In the genomic region with DNA sequence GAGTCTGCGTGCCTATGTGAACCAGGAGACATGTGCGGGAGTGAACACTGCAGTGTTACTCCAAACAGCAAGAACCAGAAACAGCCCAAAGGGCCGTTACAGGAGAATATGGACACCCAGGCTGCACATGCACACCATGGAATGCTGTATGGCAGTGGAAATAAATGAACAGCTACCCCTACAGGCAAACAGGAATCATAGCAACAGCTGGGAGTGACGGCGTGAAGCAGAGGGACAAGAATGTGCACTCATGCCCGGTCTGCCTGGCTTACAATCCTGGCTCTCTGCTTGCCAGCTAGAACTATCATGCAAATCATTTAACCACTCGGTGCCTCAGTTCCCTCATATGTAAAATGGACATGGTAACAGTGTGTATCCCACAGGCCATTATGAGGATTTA, we compare ENCODE assay signal across 9 cellular contexts. TPM values are rescaled to one million over a fixed set of nuclear protein-coding genes. Genes with fewer than 3 reads are reported as not detected.
A peak's percentile ranks its signal among the peaks of the same experiment; 100 is the strongest.
DNase-seq lines count a peak whose midpoint lies in the region; ATAC-seq, FAIRE-seq and TF ChIP-seq lines count a peak whose summit lies in the region.
"Had no signal": no experiment of that assay in that cellular context is flagged by ENCODE, and none has a peak within 500 bp of the region (broad histone marks: within the 10 kb centered on the region; RNA-seq: fewer than 3 reads in every experiment).

No MANE protein-coding gene starts in this region.

- peaks cover 10% of the 10 kb centered on the region for H3K36me3 Mint-ChIP-seq in activated T-helper 2 cell treated with anti-CD3 and anti-CD28 coated beads, Interferon-gamma antibody, Interleukin-2, Interleukin-4, amounts not matched to agents 10 μg/mL and 5 μg/mL and 100 μg/mL, durations not matched to agents 14 hours and 24 hours and 36 hours (ENCODE audit: low read depth)

- CTCF ChIA-PET in GM12878 (lab: Yijun Ruan, JAX), result no interaction called here

- H3K27ac Mint-ChIP-seq in activated T-helper 2 cell treated with anti-CD3 and anti-CD28 coated beads, Interferon-gamma antibody, Interleukin-2, Interleukin-4, amounts not matched to agents 10 μg/mL and 5 μg/mL and 100 μg/mL, durations not matched to agents 14 hours and 24 hours and 36 hours, result no peak overlapping the region

- peak; percentile 49; the same call in 2 of the 3 replicates for ATAC-seq in GM12878
- ATAC-seq in HG02678 (IDR thresholded peaks at IDR 0.05; ENCODE audit: unreplicated experiment), result no peak
- ATAC-seq in HG02981 (IDR thresholded peaks at IDR 0.05; ENCODE audit: unreplicated experiment), result no peak

- POLR2A ChIA-PET in GM12878 (lab: Charles Lee), result no interaction called here

- DNase-seq in ELF-1 (ENCODE audit: low read depth, low spot score), result peak; percentile 68
- peak; percentile 74 for DNase-seq in KBM-7
- no peak for DNase-seq in GM12878 (ENCODE audit: low read depth, low spot score)
- DNase-seq in kidney glomerular epithelial cell (lab: John Stamatoyannopoulos, UW), result peak; percentile 29
- no peak for DNase-seq in NCI-H2171 (lab: John Stamatoyannopoulos, UW)
- no peak for DNase-seq in activated T-helper 2 cell treated with anti-CD3 and anti-CD28 coated beads, Interferon-gamma antibody, Interleukin-2, Interleukin-4, amounts not matched to agents 10 μg/mL and 5 μg/mL and 100 μg/mL, durations not matched to agents 14 hours and 24 hours and 36 hours (ENCODE audit: low spot score)

- no peak overlapping the region for H3K4me2 ChIP-seq in GM12878 (ENCODE audit: control insufficient read depth, insufficient read depth)

- H3K36me3 ChIP-seq in GM12878 (ENCODE audit: control insufficient read depth in 2 of 2, insufficient read depth in 2 of 2, low read length in 1 of 2), result no peaks in the 10 kb centered on the region; a peak in 1 of 4 replicates

- TF ChIP-seq EP300 in GM12878 (IDR thresholded peaks at IDR 0.05; ENCODE audit: borderline replicate concordance in 1 of 2, control insufficient read depth in 1 of 2, low read depth in 2 of 2, low read length in 2 of 2), result no peak

- no peaks in the 10 kb centered on the region for H3K9me3 ChIP-seq in GM12878 (replicated peaks; ENCODE audit: control insufficient read depth, insufficient read depth, low read length)

- no peaks in the 10 kb centered on the region for H3K4me1 ChIP-seq in GM12878 (ENCODE audit: control insufficient read depth, insufficient read depth, low read length)

- no peak overlapping the region for H3K27ac ChIP-seq in GM12878 (ENCODE audit: control insufficient read depth, insufficient read depth)

- no peaks in the 10 kb centered on the region for H3K27me3 ChIP-seq in GM12878 (replicated peaks in 1 of 2; ENCODE audit: control insufficient read depth in 2 of 2, insufficient read depth in 2 of 2, low read length in 1 of 2)

- BruUV-seq in GM12878 (replicated peaks; lab: Mats Ljungman, UMichigan), result no TSS peak

- in situ Hi-C loops in KBM-7 (cut with MboI; ENCODE audit: low pct_unique_long_range_greater_than_20kb, low sequenced_read_pairs) (no loop called here), GM12878 (cut with MboI) (no loop called here)

- H3K79me2 ChIP-seq in GM12878 (ENCODE audit: control insufficient read depth, insufficient read depth, low read length), result no peaks in the 10 kb centered on the region

- no peaks in the 10 kb centered on the region for H3K9me3 Mint-ChIP-seq in activated T-helper 2 cell treated with anti-CD3 and anti-CD28 coated beads, Interferon-gamma antibody, Interleukin-2, Interleukin-4, amounts not matched to agents 10 μg/mL and 5 μg/mL and 100 μg/mL, durations not matched to agents 14 hours and 24 hours and 36 hours

- no peaks in the 10 kb centered on the region for H4K20me1 ChIP-seq in GM12878 (ENCODE audit: control insufficient read depth, insufficient read depth)

- WGBS in GM12878 (ENCODE audit: insufficient coverage, insufficient replicate concordance, low lambda C conversion rate, missing lambda C conversion rate), result 59% methylated on average over 7 of the region's 7 CpGs

- intact Hi-C loops in GM12878 (cut with micrococcal nuclease; ENCODE audit: unreplicated experiment), result no loop called here
- intact Hi-C loops in activated T-helper 2 cell treated with anti-CD3 and anti-CD28 coated beads, Interferon-gamma antibody, Interleukin-2, Interleukin-4, amounts not matched to agents 10 μg/mL and 5 μg/mL and 100 μg/mL, durations not matched to agents 14 hours and 24 hours and 36 hours (cut with micrococcal nuclease), result loop anchor here (10.0 kb wide), 1 partner anchor 58 kb away; the partner anchor contains the start of gene MAGIX

- peaks cover 2% of the 10 kb centered on the region for H3K4me1 Mint-ChIP-seq in activated T-helper 2 cell treated with anti-CD3 and anti-CD28 coated beads, Interferon-gamma antibody, Interleukin-2, Interleukin-4, amounts not matched to agents 10 μg/mL and 5 μg/mL and 100 μg/mL, durations not matched to agents 14 hours and 24 hours and 36 hours (ENCODE audit: low read depth)

- TF ChIP-seq RAD21 in GM12878 (IDR thresholded peaks at IDR 0.05; ENCODE audit: insufficient read depth, low read depth, low read length), result no peak

- H3K4me3 ChIP-seq in GM12878, result no peak overlapping the region

- TF ChIP-seq POLR2A in GM12878 (IDR thresholded peaks at IDR 0.05; ENCODE audit: low read depth, low read length), result no peak

- no peak for FAIRE-seq in GM12878 (lab: Jason Lieb, UNC)

- no peaks in the 10 kb centered on the region for H3K27me3 Mint-ChIP-seq in activated T-helper 2 cell treated with anti-CD3 and anti-CD28 coated beads, Interferon-gamma antibody, Interleukin-2, Interleukin-4, amounts not matched to agents 10 μg/mL and 5 μg/mL and 100 μg/mL, durations not matched to agents 14 hours and 24 hours and 36 hours (ENCODE audit: low read depth)
- H3K27me3 Mint-ChIP-seq: naive thymus-derived CD8-positive, alpha-beta T cell had no signal

- no peak overlapping the region for H3K9ac ChIP-seq in GM12878 (ENCODE audit: control insufficient read depth, insufficient read depth, low read length)

- SMC1A ChIA-PET in GM12878 (lab: Charles Lee; ENCODE audit: uncharacterized antibody, unreplicated experiment), result no interaction called here

- no peak overlapping the region for H3K4me3 Mint-ChIP-seq in activated T-helper 2 cell treated with anti-CD3 and anti-CD28 coated beads, Interferon-gamma antibody, Interleukin-2, Interleukin-4, amounts not matched to agents 10 μg/mL and 5 μg/mL and 100 μg/mL, durations not matched to agents 14 hours and 24 hours and 36 hours (ENCODE audit: low read depth)
- H3K4me3 Mint-ChIP-seq: naive thymus-derived CD8-positive, alpha-beta T cell had no signal

- RAD21 ChIA-PET in GM12878 (lab: Charles Lee; ENCODE audit: unreplicated experiment), result interaction anchor here (0.6 kb wide), 1 partner anchor 156 kb away, joined by 3 read pairs; no protein-coding TSS in a partner anchor

- TF ChIP-seq CTCF in GM12878 (IDR thresholded peaks at IDR 0.05 in 2 of 3, conservative IDR thresholded peaks at IDR 0.05 in 1 of 3; ENCODE audit: control insufficient read depth in 2 of 3, extremely low read depth in 1 of 3, insufficient read depth in 1 of 3, low read depth in 3 of 3, low read length in 3 of 3), result peak in 2 of 3 experiments; percentile 30 to 35; a peak in 3 of 6 replicates

- H2AFZ ChIP-seq in GM12878 (ENCODE audit: control insufficient read depth, low read depth, low read length), result no peak overlapping the region

RNA-seq across cellular contexts. Expression of gene GPKOW, which starts 16.6 kb away (rescaled TPM):
- total RNA-seq in GM12878 (2013; cell fraction: nucleolus; rRNA removed), result 5.6 and 5.9 TPM in 2 replicates
- total RNA-seq in GM12878 (2014; rRNA removed) (23.6 and 26.6 TPM in 2 replicates), GM12878 (2014; rRNA removed; fragmentation: Illumina TruSeq; extraction: Trizol) (15.7 and 16.5 TPM in 2 replicates), GM12878 (2021) (18.9 and 21.8 TPM in 2 replicates)
- polyA plus RNA-seq in GM12878 (2011; ENCODE audit: low read depth), result 7.0 TPM
- polyA plus RNA-seq in GM12878 (2011; rRNA removed) (20.1 and 25.5 TPM in 2 replicates), GM12878 (2014; fragmentation: Illumina TruSeq; extraction: Trizol) (13.9 and 20.6 TPM in 2 replicates), GM12878 (2014; fragmentation: Nextera tagmentation; extraction: Ambion mirVana) (1 to 10 TPM; 3.3 to 5.1 TPM), GM12878 (2014; rRNA removed) (23.0 and 25.0 TPM in 2 replicates), GM12878 (2016; fragmentation: Nextera tagmentation; extraction: Ambion mirVana) (10 to 100 TPM; 21.1 to 24.6 TPM)
- polyA plus RNA-seq in GM12878 (2011; cell fraction: cytosol; rRNA removed), result 25.0 and 30.5 TPM in 2 replicates
- 17.6 and 23.5 TPM in 2 replicates for polyA plus RNA-seq in GM12878 (2011; cell fraction: nucleus; rRNA removed)
- polyA plus RNA-seq in GM12878 (2012), result 13.8 and 14.5 TPM in 2 replicates
- 15.9 and 16.7 TPM in 2 replicates for polyA minus RNA-seq in GM12878 (2011; rRNA and poly(A)+ RNA removed)
- 7.1 and 8.9 TPM in 2 replicates for polyA minus RNA-seq in GM12878 (2011; cell fraction: cytosol; rRNA and poly(A)+ RNA removed)
- 3.5 and 6.1 TPM in 2 replicates for polyA minus RNA-seq in GM12878 (2011; cell fraction: nucleus; rRNA and poly(A)+ RNA removed)
- 25.8 and 26.3 TPM in 2 replicates for total RNA-seq in activated T-helper 2 cell treated with anti-CD3 and anti-CD28 coated beads, Interferon-gamma antibody, Interleukin-2, Interleukin-4, amounts not matched to agents 10 μg/mL and 5 μg/mL and 100 μg/mL, durations not matched to agents 14 hours and 24 hours and 36 hours

RNA-seq across cellular contexts. Expression of gene WDR45, which starts 27.2 kb away (rescaled TPM):
- total RNA-seq in GM12878 (2013; cell fraction: nucleolus; rRNA removed), result 51.2 and 54.7 TPM in 2 replicates
- total RNA-seq in GM12878 (2014; rRNA removed) (14.9 and 20.4 TPM in 2 replicates), GM12878 (2014; rRNA removed; fragmentation: Illumina TruSeq; extraction: Trizol) (12.5 and 12.7 TPM in 2 replicates), GM12878 (2021) (19.7 and 20.8 TPM in 2 replicates)
- polyA plus RNA-seq in GM12878 (2011; ENCODE audit: low read depth), result 64.5 TPM
- polyA plus RNA-seq in GM12878 (2011; rRNA removed) (18.2 and 29.8 TPM in 2 replicates), GM12878 (2014; fragmentation: Illumina TruSeq; extraction: Trizol) (18.6 and 19.7 TPM in 2 replicates), GM12878 (2014; fragmentation: Nextera tagmentation; extraction: Ambion mirVana) (10 to 100 TPM in 1 of 2 experiments, 1 to 10 TPM in 1; 5.9 to 10.3 TPM), GM12878 (2014; rRNA removed) (29.7 and 30.9 TPM in 2 replicates), GM12878 (2016; fragmentation: Nextera tagmentation; extraction: Ambion mirVana) (10 to 100 TPM; 22.1 to 25.4 TPM)
- 37.2 and 45.7 TPM in 2 replicates for polyA plus RNA-seq in GM12878 (2011; cell fraction: cytosol; rRNA removed)
- 141 and 162 TPM in 2 replicates for polyA plus RNA-seq in GM12878 (2011; cell fraction: nucleus; rRNA removed)
- polyA plus RNA-seq in GM12878 (2012), result 21.5 and 32.2 TPM in 2 replicates
- 37.1 and 54.6 TPM in 2 replicates for polyA minus RNA-seq in GM12878 (2011; rRNA and poly(A)+ RNA removed)
- polyA minus RNA-seq in GM12878 (2011; cell fraction: cytosol; rRNA and poly(A)+ RNA removed), result 9.1 and 13.9 TPM in 2 replicates
- 33.4 and 43.1 TPM in 2 replicates for polyA minus RNA-seq in GM12878 (2011; cell fraction: nucleus; rRNA and poly(A)+ RNA removed)
- total RNA-seq in activated T-helper 2 cell treated with anti-CD3 and anti-CD28 coated beads, Interferon-gamma antibody, Interleukin-2, Interleukin-4, amounts not matched to agents 10 μg/mL and 5 μg/mL and 100 μg/mL, durations not matched to agents 14 hours and 24 hours and 36 hours, result 37.9 and 43.5 TPM in 2 replicates

RNA-seq across cellular contexts. Expression of gene PRAF2, which starts 33.1 kb away (rescaled TPM):
- 2.0 and 2.4 TPM in 2 replicates for total RNA-seq in GM12878 (2013; cell fraction: nucleolus; rRNA removed)
- total RNA-seq in GM12878 (2014; rRNA removed), result 4.7 and 5.7 TPM in 2 replicates
- 2.0 and 2.6 TPM in 2 replicates for total RNA-seq in GM12878 (2014; rRNA removed; fragmentation: Illumina TruSeq; extraction: Trizol)
- total RNA-seq in GM12878 (2021), result 11.1 and 11.6 TPM in 2 replicates
- polyA plus RNA-seq in GM12878 (2011; ENCODE audit: low read depth), result 5.2 TPM
- polyA plus RNA-seq in GM12878 (2011; rRNA removed), result 0.49 and 0.80 TPM in 2 replicates
- polyA plus RNA-seq in GM12878 (2011; cell fraction: cytosol; rRNA removed), result 1.0 TPM in 2 replicates
- polyA plus RNA-seq in GM12878 (2011; cell fraction: nucleus; rRNA removed), result 4.9 and 6.0 TPM in 2 replicates
- 10.1 and 10.5 TPM in 2 replicates for polyA plus RNA-seq in GM12878 (2012)
- polyA plus RNA-seq in GM12878 (2014; fragmentation: Illumina TruSeq; extraction: Trizol), result 11.8 and 16.2 TPM in 2 replicates
- 1 to 10 TPM; 2.8 to 4.6 TPM for polyA plus RNA-seq in GM12878 (2014; fragmentation: Nextera tagmentation; extraction: Ambion mirVana)
- polyA plus RNA-seq in GM12878 (2014; rRNA removed), result 7.7 and 9.4 TPM in 2 replicates
- 10 to 100 TPM; 13.6 to 16.7 TPM for polyA plus RNA-seq in GM12878 (2016; fragmentation: Nextera tagmentation; extraction: Ambion mirVana)
- polyA minus RNA-seq in GM12878 (2011; rRNA and poly(A)+ RNA removed), result 0.72 TPM in 1 of 2 replicates, not detected in the other
- polyA minus RNA-seq in GM12878 (2011; cell fraction: cytosol; rRNA and poly(A)+ RNA removed), result not detected in 2 replicates
- 1.6 and 1.7 TPM in 2 replicates for polyA minus RNA-seq in GM12878 (2011; cell fraction: nucleus; rRNA and poly(A)+ RNA removed)
- 14.2 and 14.4 TPM in 2 replicates for total RNA-seq in activated T-helper 2 cell treated with anti-CD3 and anti-CD28 coated beads, Interferon-gamma antibody, Interleukin-2, Interleukin-4, amounts not matched to agents 10 μg/mL and 5 μg/mL and 100 μg/mL, durations not matched to agents 14 hours and 24 hours and 36 hours

RNA-seq across cellular contexts. Expression of gene CCDC120, which starts 48.1 kb away (rescaled TPM):
- 0.15 and 0.77 TPM in 2 replicates for total RNA-seq in GM12878 (2013; cell fraction: nucleolus; rRNA removed)
- total RNA-seq in GM12878 (2014; rRNA removed) (0.56 and 0.65 TPM in 2 replicates), GM12878 (2014; rRNA removed; fragmentation: Illumina TruSeq; extraction: Trizol) (0.41 and 0.45 TPM in 2 replicates), GM12878 (2021) (3.7 and 4.1 TPM in 2 replicates)
- polyA plus RNA-seq in GM12878 (2011; ENCODE audit: low read depth), result 2.2 TPM
- polyA plus RNA-seq in GM12878 (2011; rRNA removed) (0.03 and 0.11 TPM in 2 replicates), GM12878 (2014; fragmentation: Illumina TruSeq; extraction: Trizol) (1.4 and 2.1 TPM in 2 replicates), GM12878 (2014; fragmentation: Nextera tagmentation; extraction: Ambion mirVana) (under 1 TPM; 0.18 to 0.27 TPM), GM12878 (2014; rRNA removed) (2.5 and 3.2 TPM in 2 replicates), GM12878 (2016; fragmentation: Nextera tagmentation; extraction: Ambion mirVana) (1 to 10 TPM in 1 of 2 experiments, under 1 TPM in 1; 0.95 to 1.2 TPM)
- 0.07 and 0.13 TPM in 2 replicates for polyA plus RNA-seq in GM12878 (2011; cell fraction: cytosol; rRNA removed)
- polyA plus RNA-seq in GM12878 (2011; cell fraction: nucleus; rRNA removed), result 0.30 and 0.38 TPM in 2 replicates
- polyA plus RNA-seq in GM12878 (2012), result 2.8 and 4.3 TPM in 2 replicates
- not detected in 2 replicates for polyA minus RNA-seq in GM12878 (2011; rRNA and poly(A)+ RNA removed)
- not detected in 2 replicates for polyA minus RNA-seq in GM12878 (2011; cell fraction: cytosol; rRNA and poly(A)+ RNA removed)
- 0.29 TPM in 1 of 2 replicates, not detected in the other for polyA minus RNA-seq in GM12878 (2011; cell fraction: nucleus; rRNA and poly(A)+ RNA removed)
- total RNA-seq in activated T-helper 2 cell treated with anti-CD3 and anti-CD28 coated beads, Interferon-gamma antibody, Interleukin-2, Interleukin-4, amounts not matched to agents 10 μg/mL and 5 μg/mL and 100 μg/mL, durations not matched to agents 14 hours and 24 hours and 36 hours, result 4.6 and 6.6 TPM in 2 replicates

RNA-seq across cellular contexts. Expression of gene MAGIX, which starts 55.6 kb away (rescaled TPM):
- 0.59 and 1.2 TPM in 2 replicates for total RNA-seq in GM12878 (2013; cell fraction: nucleolus; rRNA removed)
- 1.3 and 2.5 TPM in 2 replicates for total RNA-seq in GM12878 (2014; rRNA removed)
- total RNA-seq in GM12878 (2014; rRNA removed; fragmentation: Illumina TruSeq; extraction: Trizol), result 0.09 and 0.18 TPM in 2 replicates
- total RNA-seq in GM12878 (2021), result 0.66 and 1.3 TPM in 2 replicates
- polyA plus RNA-seq in GM12878 (2011; ENCODE audit: low read depth), result 0.18 TPM
- polyA plus RNA-seq in GM12878 (2011; rRNA removed), result 0.30 and 0.33 TPM in 2 replicates
- polyA plus RNA-seq in GM12878 (2011; cell fraction: cytosol; rRNA removed), result 0.96 and 1.1 TPM in 2 replicates
- 0.81 and 1.1 TPM in 2 replicates for polyA plus RNA-seq in GM12878 (2011; cell fraction: nucleus; rRNA removed)
- polyA plus RNA-seq in GM12878 (2012), result 0.44 and 0.54 TPM in 2 replicates
- polyA plus RNA-seq in GM12878 (2014; fragmentation: Illumina TruSeq; extraction: Trizol), result 0.31 TPM in 1 of 2 replicates, not detected in the other
- polyA plus RNA-seq in GM12878 (2014; fragmentation: Nextera tagmentation; extraction: Ambion mirVana), result under 1 TPM; 0.03 to 0.09 TPM
- polyA plus RNA-seq in GM12878 (2014; rRNA removed), result 1.4 and 2.0 TPM in 2 replicates
- polyA plus RNA-seq in GM12878 (2016; fragmentation: Nextera tagmentation; extraction: Ambion mirVana), result 1 to 10 TPM; 1.4 to 1.8 TPM
- 0.66 and 1.2 TPM in 2 replicates for polyA minus RNA-seq in GM12878 (2011; rRNA and poly(A)+ RNA removed)
- 0.40 TPM in 1 of 2 replicates, not detected in the other for polyA minus RNA-seq in GM12878 (2011; cell fraction: cytosol; rRNA and poly(A)+ RNA removed)
- 1.3 and 1.6 TPM in 2 replicates for polyA minus RNA-seq in GM12878 (2011; cell fraction: nucleus; rRNA and poly(A)+ RNA removed)
- total RNA-seq in activated T-helper 2 cell treated with anti-CD3 and anti-CD28 coated beads, Interferon-gamma antibody, Interleukin-2, Interleukin-4, amounts not matched to agents 10 μg/mL and 5 μg/mL and 100 μg/mL, durations not matched to agents 14 hours and 24 hours and 36 hours, result 1.6 and 2.1 TPM in 2 replicates

Comparison
In these comparisons a context has a peak if more than half of its experiments do, and no peak if none do; other contexts are left out.
1. DNase-seq: peak in ELF-1 (single experiment), KBM-7 (single experiment) and kidney glomerular epithelial cell (single experiment); none in GM12878 (single experiment), NCI-H2171 (single experiment) and activated T-helper 2 cell treated with anti-CD3 and anti-CD28 coated beads, Interferon-gamma antibody, Interleukin-2, Interleukin-4, amounts not matched to agents 10 μg/mL and 5 μg/mL and 100 μg/mL, durations not matched to agents 14 hours and 24 hours and 36 hours (single experiment).